In genomic region chr3:197508924-197509775, GRCh38 we compare ENCODE assay signal across 8 cellular contexts. TPM values are rescaled to one million over a fixed set of nuclear protein-coding genes. Genes with fewer than 3 reads are reported as not detected.
A peak's percentile ranks its signal among the peaks of the same experiment; 100 is the strongest.
DNase-seq lines count a peak whose midpoint lies in the region; ATAC-seq, FAIRE-seq and TF ChIP-seq lines count a peak whose summit lies in the region.

No MANE protein-coding gene starts in this region.

- H3K27ac ChIP-seq in H9 (ENCODE audit: insufficient read length, low read depth, low read length) (no peak overlapping the region), HepG2 (ENCODE audit: extremely low read length, insufficient read depth, low read length) (peak overlapping the region; percentile 82), smooth muscle cell (ENCODE audit: low read depth) (no peak overlapping the region), gastroesophageal sphincter (peak overlapping the region in 2 of 4 donors; percentile 70 to 71)

- H4K20me1 ChIP-seq in H9 (ENCODE audit: control insufficient read depth, insufficient read depth, insufficient read length) (no peaks in the 10 kb centered on the region), HepG2 (ENCODE audit: insufficient read depth, low read length) (no peaks in the 10 kb centered on the region), smooth muscle cell (ENCODE audit: low read depth) (no peaks in the 10 kb centered on the region)

- H3K4me1 ChIP-seq in H9 (ENCODE audit: insufficient read depth, low read length) (no peaks in the 10 kb centered on the region), HepG2 (ENCODE audit: insufficient read depth, low read length) (peaks cover 56% of the 10 kb centered on the region), smooth muscle cell (ENCODE audit: low read depth) (no peaks in the 10 kb centered on the region), gastroesophageal sphincter (peaks cover 0 to 14% (median 2%) of the 10 kb centered on the region in 3 donors)

- H3K27me3 ChIP-seq in H9 (ENCODE audit: insufficient read depth, low read length), result no peaks in the 10 kb centered on the region
- no peaks in the 10 kb centered on the region; a peak in 1 of 5 replicates for H3K27me3 ChIP-seq in HepG2 (ENCODE audit: control insufficient read depth in 1 of 2, insufficient read depth in 2 of 2, low read length in 2 of 2)
- H3K27me3 ChIP-seq in smooth muscle cell (ENCODE audit: low read depth), result no peaks in the 10 kb centered on the region
- no peaks in the 10 kb centered on the region for H3K27me3 ChIP-seq in gastroesophageal sphincter

- H3K79me1 ChIP-seq in H9 (ENCODE audit: insufficient read depth, low read depth, low read length, poor library complexity, severe bottlenecking), result no peaks in the 10 kb centered on the region

- H3K14ac ChIP-seq in H9 (ENCODE audit: insufficient read depth, low read length), result 0 out of 2 replicates have a peak overlapping the region, but pooled peaks have one; percentile 77

- no peak for FAIRE-seq in HepG2 (lab: Jason Lieb, UNC)

- peaks cover 7% of the 10 kb centered on the region for H3K23me2 ChIP-seq in H9 (ENCODE audit: insufficient read length, low read depth, low read length, poor library complexity, severe bottlenecking)

- H3K4me3 ChIP-seq in astrocyte of the cerebellum (ENCODE audit: low read depth, low read length), result peak overlapping the region; percentile 34
- H3K4me3 ChIP-seq in HepG2 (replicated peaks in 1 of 3; ENCODE audit: insufficient read depth in 1 of 3, low read depth in 2 of 3, low read length in 3 of 3), result peak overlapping the region; percentile 63 to 83 (median 65)
- H3K4me3 ChIP-seq in smooth muscle cell, result no peak overlapping the region
- peak overlapping the region in 1 of 2 donors; percentile 56 for H3K4me3 ChIP-seq in gastroesophageal sphincter

- no peak overlapping the region for H2AFZ ChIP-seq in H9 (ENCODE audit: low read length)
- H2AFZ ChIP-seq in HepG2 (ENCODE audit: low read length), result no peak overlapping the region
- H2AFZ ChIP-seq in smooth muscle cell (ENCODE audit: low read depth), result no peak overlapping the region

- CTCF ChIA-PET in HepG2 (lab: Yijun Ruan, JAX; ENCODE audit: low intra/inter-chr PET ratio, low total read pairs), result interaction anchor here (1.9 to 2.2 kb wide), 3 partner anchors 17 to 286 kb away, joined by 7 to 14 read pairs (median 12); no protein-coding TSS in a partner anchor

- H2BK12ac ChIP-seq in H9 (ENCODE audit: insufficient read length, low read depth, low read length), result no peak overlapping the region

- no peak overlapping the region for H3K23ac ChIP-seq in H9 (ENCODE audit: insufficient read length, low read depth, low read length)

- H3K36me3 ChIP-seq in HepG2 (replicated peaks in 1 of 2; ENCODE audit: control insufficient read depth in 1 of 2, insufficient read depth in 2 of 2, low read length in 2 of 2) (peaks cover 0 to 7% of the 10 kb centered on the region in 2 experiments; a peak in 3 of 5 replicates), smooth muscle cell (ENCODE audit: low read depth) (no peaks in the 10 kb centered on the region), gastroesophageal sphincter (peaks cover 0 to 28% of the 10 kb centered on the region in 2 donors)

- no peak overlapping the region for H3K56ac ChIP-seq in H9 (ENCODE audit: insufficient read length, low read depth, low read length)

- intact Hi-C loops in HepG2 (cut with micrococcal nuclease; ENCODE audit: unreplicated experiment), result no loop called here

- no peak overlapping the region for H2BK20ac ChIP-seq in H9 (ENCODE audit: low read depth, low read length, poor library complexity, severe bottlenecking)

- H3K4me2 ChIP-seq in H9 (ENCODE audit: insufficient read depth, insufficient read length, low read length), result peak overlapping the region; percentile 15
- peak overlapping the region; percentile 95 for H3K4me2 ChIP-seq in HepG2 (ENCODE audit: low read depth, low read length)
- peak overlapping the region; percentile 91 for H3K4me2 ChIP-seq in smooth muscle cell

- H2BK15ac ChIP-seq in H9 (ENCODE audit: low read depth, low read length), result no peak overlapping the region

- TF ChIP-seq RAD21 in HepG2 (CRISPR knock-in tag; IDR thresholded peaks at IDR 0.05), result no peak

- no TSS peak for BruUV-seq in HepG2 (replicated peaks; lab: Mats Ljungman, UMichigan)

- peaks cover 5% of the 10 kb centered on the region for H3F3A ChIP-seq in smooth muscle cell (ENCODE audit: low read depth)

- H4K8ac ChIP-seq in H9 (replicated peaks; ENCODE audit: insufficient read length, low read depth, low read length), result no peak overlapping the region

- H2BK5ac ChIP-seq in H9 (ENCODE audit: insufficient read length, low read length), result no peak overlapping the region

- ATAC-seq in HepG2 (no peak; the same call in 2 of the 3 replicates), GM21786 (IDR thresholded peaks at IDR 0.05; ENCODE audit: unreplicated experiment) (no peak), gastroesophageal sphincter (no peak), esophagus mucosa (no peak)

- no peak overlapping the region for H3T11ph ChIP-seq in H9 (ENCODE audit: low read length)

- H4K5ac ChIP-seq in H9 (ENCODE audit: insufficient read length, low read depth, low read length), result no peak overlapping the region

- no peak overlapping the region for H3K9ac ChIP-seq in H9 (ENCODE audit: extremely low read depth, insufficient read length, low read length)
- H3K9ac ChIP-seq in HepG2 (ENCODE audit: insufficient read depth, low read depth, low read length), result peak overlapping the region; percentile 73
- H3K9ac ChIP-seq in smooth muscle cell (ENCODE audit: low read depth), result no peak overlapping the region

- H3K27me3 Mint-ChIP-seq in H9 (ENCODE audit: low read depth), result peaks cover 12% of the 10 kb centered on the region

- no peaks in the 10 kb centered on the region for H3K9me3 Mint-ChIP-seq in H9

- H4K91ac ChIP-seq in H9 (ENCODE audit: insufficient read length, low read depth, low read length), result no peak overlapping the region

- peaks cover 9 to 27% of the 10 kb centered on the region in 2 experiments for H3K4me1 Mint-ChIP-seq in H9

- POLR2A ChIA-PET in HepG2 (lab: Yijun Ruan, JAX), result interaction anchor here (0.8 to 1.3 kb wide), 5 partner anchors 8 to 252 kb away, joined by 3 to 8 read pairs (median 3); no protein-coding TSS in a partner anchor

- no peaks in the 10 kb centered on the region for H3K9me3 ChIP-seq in H9 (ENCODE audit: control insufficient read depth, low read depth, low read length)
- H3K9me3 ChIP-seq in HepG2 (ENCODE audit: low read length), result no peaks in the 10 kb centered on the region
- H3K9me3 ChIP-seq in smooth muscle cell (replicated peaks; ENCODE audit: low read depth), result no peaks in the 10 kb centered on the region
- no peaks in the 10 kb centered on the region for H3K9me3 ChIP-seq in gastroesophageal sphincter

- in situ Hi-C loops in astrocyte of the cerebellum (cut with HindIII; ENCODE audit: low sequenced_read_pairs) (no loop called here), HepG2 (cut with HindIII; ENCODE audit: extremely low pct_ligation_motif_present, low pct_unique_long_range_greater_than_20kb) (loop anchor here (10.0 to 25.0 kb wide), 2 partner anchors 214 to 522 kb away; partner anchors contain the start of gene DLG1)

- H3K79me2 ChIP-seq in H9 (ENCODE audit: insufficient read depth, low read length) (no peaks in the 10 kb centered on the region), HepG2 (ENCODE audit: insufficient read depth, low read length) (no peaks in the 10 kb centered on the region), smooth muscle cell (ENCODE audit: low read depth) (no peaks in the 10 kb centered on the region)

- H2AK5ac ChIP-seq in H9 (ENCODE audit: insufficient read length, low read length), result no peak overlapping the region

- no peak overlapping the region for H2BK120ac ChIP-seq in H9 (ENCODE audit: low read depth, low read length, poor library complexity, severe bottlenecking)

- peak overlapping the region in 1 of 3 experiments; percentile 96; a peak in 1 of 7 replicates for H3K27ac Mint-ChIP-seq in H9

- TF ChIP-seq POLR2A in HepG2 (IDR thresholded peaks at IDR 0.05; ENCODE audit: insufficient read depth in 1 of 2, low read depth in 2 of 2, low read length in 2 of 2) (no peak), gastroesophageal sphincter (IDR thresholded peaks at IDR 0.05) (no peak)

- DNase-seq in H9, result no peak
- no peak for DNase-seq in astrocyte of the cerebellum (ENCODE audit: low read depth)
- no peak for DNase-seq in HepG2 (ENCODE audit: low spot score)
- DNase-seq in smooth muscle cell (lab: John Stamatoyannopoulos, UW; ENCODE audit: unreplicated experiment), result no peak
- DNase-seq in kidney tubule cell (ENCODE audit: low spot score), result no peak

- no peak overlapping the region for H3K18ac ChIP-seq in H9 (ENCODE audit: insufficient read length, low read depth, low read length)

- no CpG with 5 or more reads among the region's 27 CpGs for WGBS in H9 (ENCODE audit: extremely low coverage, insufficient read length, low lambda C conversion rate)
- 74% methylated on average over 25 of the region's 27 CpGs for WGBS in HepG2 (ENCODE audit: low lambda C conversion rate)
- 92% methylated on average over 27 of the region's 27 CpGs for WGBS in smooth muscle cell (ENCODE audit: low lambda C conversion rate)
- 55 to 79% methylated on average over 5 to 13 of the region's 27 CpGs for WGBS in gastroesophageal sphincter (ENCODE audit: low coverage in 1 of 2), 2 donors

- H3K4me3 Mint-ChIP-seq in H9, result peak overlapping the region in 1 of 2 experiments; percentile 66; a peak in 4 of 5 replicates

- H3K36me3 Mint-ChIP-seq in H9 (ENCODE audit: insufficient read depth in 1 of 3, low read depth in 3 of 3), result peaks cover 3 to 12% (median 11%) of the 10 kb centered on the region in 3 experiments; a peak in 6 of 7 replicates

- H3K4ac ChIP-seq in H9 (ENCODE audit: low read depth, low read length), result no peak overlapping the region

- TF ChIP-seq CTCF in H9 (conservative IDR thresholded peaks at IDR 0.05) (no peak), astrocyte of the cerebellum (IDR thresholded peaks at IDR 0.05; ENCODE audit: low read depth, low read length, missing control alignments) (no peak), HepG2 (CRISPR knock-in tag; IDR thresholded peaks at IDR 0.05) (no peak), smooth muscle cell (IDR thresholded peaks at IDR 0.05; ENCODE audit: borderline replicate concordance, insufficient read depth, poor library complexity, severe bottlenecking) (no peak), gastroesophageal sphincter (IDR thresholded peaks at IDR 0.05) (no peak)

- TF ChIP-seq EP300 in HepG2 (IDR thresholded peaks at IDR 0.05; ENCODE audit: low read depth in 2 of 2, low read length in 2 of 2) (no peak), HepG2 (CRISPR knock-in tag; IDR thresholded peaks at IDR 0.05; ENCODE audit: borderline replicate concordance) (no peak), gastroesophageal sphincter (IDR thresholded peaks at IDR 0.05) (no peak)

RNA-seq across cellular contexts. Expression of gene BDH1, which starts 46.6 kb away (rescaled TPM):
- 16.3 and 23.8 TPM in 2 replicates for total RNA-seq in H9 (2021)
- total RNA-seq in HepG2 (2016; rRNA removed; fragmentation: Illumina TruSeq; extraction: Trizol), result 21.2 and 26.9 TPM in 2 replicates
- 3.3 and 3.6 TPM in 2 replicates for total RNA-seq in HepG2 (2016; cell fraction: cytosol; rRNA removed; fragmentation: Illumina TruSeq; extraction: Trizol; ENCODE audit: low read depth)
- total RNA-seq in HepG2 (2016; cell fraction: insoluble cytoplasmic fraction; rRNA removed; fragmentation: Illumina TruSeq; extraction: Trizol), result 21.4 and 23.7 TPM in 2 replicates
- 5.1 and 6.3 TPM in 2 replicates for total RNA-seq in HepG2 (2016; cell fraction: membrane; rRNA removed; fragmentation: Illumina TruSeq; extraction: Trizol)
- 21.5 and 22.1 TPM in 2 replicates for total RNA-seq in HepG2 (2016; cell fraction: nucleus; rRNA removed; fragmentation: Illumina TruSeq; extraction: Trizol)
- polyA plus RNA-seq in HepG2 (2011; rRNA removed), result 71.9 and 88.5 TPM in 2 replicates
- polyA plus RNA-seq in HepG2 (2011; cell fraction: cytosol; rRNA removed), result 48.3 and 55.2 TPM in 2 replicates
- polyA plus RNA-seq in HepG2 (2011; cell fraction: nucleus; rRNA removed), result 155 and 175 TPM in 2 replicates
- 58.0 and 95.2 TPM in 2 replicates for polyA plus RNA-seq in HepG2 (2012)
- 3.2 and 4.0 TPM in 2 replicates for polyA plus RNA-seq in HepG2 (2016; cell fraction: cytosol; fragmentation: Illumina TruSeq; extraction: Trizol; ENCODE audit: low read depth)
- polyA plus RNA-seq in HepG2 (2016; cell fraction: insoluble cytoplasmic fraction; fragmentation: Illumina TruSeq; extraction: Trizol; ENCODE audit: low read depth), result 25.8 and 27.9 TPM in 2 replicates
- 5.6 and 5.9 TPM in 2 replicates for polyA plus RNA-seq in HepG2 (2016; cell fraction: membrane; fragmentation: Illumina TruSeq; extraction: Trizol; ENCODE audit: low read depth)
- polyA plus RNA-seq in HepG2 (2016; cell fraction: nucleus; fragmentation: Illumina TruSeq; extraction: Trizol; ENCODE audit: insufficient read depth, low read depth), result 56.0 and 59.9 TPM in 2 replicates
- polyA minus RNA-seq in HepG2 (2011; rRNA and poly(A)+ RNA removed; ENCODE audit: low replicate concordance), result 7.9 and 48.3 TPM in 2 replicates
- polyA minus RNA-seq in HepG2 (2011; cell fraction: cytosol; rRNA and poly(A)+ RNA removed), result 15.6 and 18.9 TPM in 2 replicates
- 54.7 and 82.6 TPM in 2 replicates for polyA minus RNA-seq in HepG2 (2011; cell fraction: nucleus; rRNA and poly(A)+ RNA removed)
- total RNA-seq in smooth muscle cell, result 5.6 and 7.2 TPM in 2 replicates
- 4.0 and 7.5 TPM in 2 replicates for polyA plus RNA-seq in smooth muscle cell
- total RNA-seq in gastroesophageal sphincter, result 10 to 100 TPM in 2 of 4 donors, 1 to 10 TPM in 2; 8.6 to 16.2 (median 12.3) TPM
- total RNA-seq in esophagus mucosa, result 67.9 TPM

Comparison
In these comparisons a context has a peak if more than half of its experiments do, and no peak if none do; other contexts are left out.
1. H3K4me2 ChIP-seq: peak in every context shown above with its lines; median percentile 95 in HepG2; 91 in smooth muscle cell; 15 in H9.